ENCODE assay signal across 1 cellular context in genomic region chr10:124093774-124094418, GRCh38.
TF ChIP-seq lines count a peak whose summit lies in the region.

No MANE protein-coding gene starts in this region.

TF ChIP-seq in HEK293, 187 proteins besides CTCF, POLR2A, EP300 and RAD21 (continued from another document):
- 0 out of 2 replicates have a peak, but pooled peaks have one; percentile 2 for TF ChIP-seq IKZF3 (tag by site-specific recombination; IDR thresholded peaks at IDR 0.05)
- TF ChIP-seq KLF7 (tag by site-specific recombination; IDR thresholded peaks at IDR 0.05; ENCODE audit: borderline replicate concordance), result peak; percentile 23; the same call in 1 of the 2 replicates
- TF ChIP-seq ZBTB21 (tag by site-specific recombination; IDR thresholded peaks at IDR 0.05), result peak; percentile 8; the same call in 1 of the 2 replicates
- TF ChIP-seq ZBTB20 (tag by site-specific recombination; IDR thresholded peaks at IDR 0.05), result peak; percentile 49; the same call in 1 of the 2 replicates
- peak; percentile 53; the same call in 1 of the 2 replicates for TF ChIP-seq MYNN (tag by site-specific recombination; IDR thresholded peaks at IDR 0.05; ENCODE audit: borderline replicate concordance)
- peak; percentile 95 for TF ChIP-seq ZNF580 (tag by site-specific recombination; IDR thresholded peaks at IDR 0.05)
- TF ChIP-seq PATZ1 (tag by site-specific recombination; IDR thresholded peaks at IDR 0.05), result peak; percentile 71
- peak; percentile 70; the same call in 1 of the 2 replicates for TF ChIP-seq ZNF391 (tag by site-specific recombination; IDR thresholded peaks at IDR 0.05; ENCODE audit: borderline replicate concordance, low read depth)
- 0 out of 2 replicates have a peak, but pooled peaks have one; percentile 35 for TF ChIP-seq ZBTB7A (tag by site-specific recombination; IDR thresholded peaks at IDR 0.05; ENCODE audit: low read depth)
- peak; percentile 55; the same call in 1 of the 2 replicates for TF ChIP-seq YY2 (tag by site-specific recombination; IDR thresholded peaks at IDR 0.05)
- TF ChIP-seq KLF10 (tag by site-specific recombination; IDR thresholded peaks at IDR 0.05), result 0 out of 2 replicates have a peak, but pooled peaks have one; percentile 39
- TF ChIP-seq ZBTB17 (tag by site-specific recombination; IDR thresholded peaks at IDR 0.05), result peak; percentile 77; the same call in 1 of the 2 replicates
- peak; percentile 12; the same call in 1 of the 2 replicates for TF ChIP-seq ZFP3 (tag by site-specific recombination; IDR thresholded peaks at IDR 0.05; ENCODE audit: low read depth)
- peak; percentile 55; the same call in 1 of the 2 replicates for TF ChIP-seq ZNF792 (tag by site-specific recombination; IDR thresholded peaks at IDR 0.05)
- TF ChIP-seq ZNF639 (tag by site-specific recombination; IDR thresholded peaks at IDR 0.05), result peak; percentile 59
- TF ChIP-seq YY1 (tag by site-specific recombination; IDR thresholded peaks at IDR 0.05), result peak; percentile 43; the same call in 1 of the 2 replicates
